ENCODE assay signal across 17 cellular contexts in genomic region chr14:75510547-75510946, GRCh38. TPM values are rescaled to one million over a fixed set of nuclear protein-coding genes. Genes with fewer than 3 reads are reported as not detected.
DNase-seq lines count a peak whose midpoint lies in the region; ATAC-seq, FAIRE-seq and TF ChIP-seq lines count a peak whose summit lies in the region.
"Had no signal": no experiment of that assay in that cellular context is flagged by ENCODE, and none has a peak within 500 bp of the region (broad histone marks: within the 10 kb centered on the region; RNA-seq: fewer than 3 reads in every experiment).

No MANE protein-coding gene starts in this region.

- peaks cover 41% of the 10 kb centered on the region for H3K4me1 Mint-ChIP-seq in activated CD8-positive, alpha-beta T cell treated with anti-CD3 and anti-CD28 coated beads for 36 hours (ENCODE audit: low read depth)
- peaks cover 19% of the 10 kb centered on the region for H3K4me1 Mint-ChIP-seq in activated CD8-positive, alpha-beta T cell treated with anti-CD3 and anti-CD28 coated beads, Interleukin-2, amount 10 ng/mL, durations not matched to agents 7 days and 5 days (ENCODE audit: low read depth)
- peaks cover 32% of the 10 kb centered on the region for H3K4me1 Mint-ChIP-seq in activated T-helper 17 cell treated with anti-CD3 and anti-CD28 coated beads, Interleukin-2, amount 50 U/mL, for 72 hours
- peaks cover 35% of the 10 kb centered on the region for H3K4me1 Mint-ChIP-seq in stimulated activated memory B cell treated with anti-CD40 and anti-IgM and Interleukin-4, amounts not matched to agents 10 μg/mL and 1 μg/mL and 100 μg/mL, for 72 hours

- no peak for TF ChIP-seq POLR2A in heart left ventricle (IDR thresholded peaks at IDR 0.05)

- intact Hi-C loops in activated CD8-positive, alpha-beta T cell treated with anti-CD3 and anti-CD28 coated beads for 36 hours (cut with micrococcal nuclease) = no loop called here
- intact Hi-C loops in heart left ventricle (cut with DNase I) = no loop called here

- no peak for DNase-seq in activated CD8-positive, alpha-beta T cell treated with anti-CD3 and anti-CD28 coated beads for 36 hours
- no peak for DNase-seq in activated CD8-positive, alpha-beta T cell treated with anti-CD3 and anti-CD28 coated beads, Interleukin-2, amount 10 ng/mL, durations not matched to agents 7 days and 5 days
- DNase-seq in GM18507 (ENCODE audit: extremely low spot score, insufficient read length, low read depth) (no peak), hippocampal formation (lab: John Stamatoyannopoulos, UW) (no peak), heart left ventricle (no peak)
- DNase-seq: DND-41, MV-4-11, NCI-H1417, NCI-H2029 treated with DMSO at 0.1 percent for 48 hours, NCI-H510A, NCI-H774, PC-9 had no signal

- no peaks in the 10 kb centered on the region for H3K27me3 Mint-ChIP-seq in activated CD8-positive, alpha-beta T cell treated with anti-CD3 and anti-CD28 coated beads for 36 hours
- H3K27me3 Mint-ChIP-seq in activated CD8-positive, alpha-beta T cell treated with anti-CD3 and anti-CD28 coated beads, Interleukin-2, amount 10 ng/mL, durations not matched to agents 7 days and 5 days (ENCODE audit: low read depth) = no peaks in the 10 kb centered on the region
- no peaks in the 10 kb centered on the region for H3K27me3 Mint-ChIP-seq in activated T-helper 17 cell treated with anti-CD3 and anti-CD28 coated beads, Interleukin-2, amount 50 U/mL, for 72 hours
- no peaks in the 10 kb centered on the region for H3K27me3 Mint-ChIP-seq in stimulated activated memory B cell treated with anti-CD40 and anti-IgM and Interleukin-4, amounts not matched to agents 10 μg/mL and 1 μg/mL and 100 μg/mL, for 72 hours

- peaks cover 28% of the 10 kb centered on the region for H3K9me3 Mint-ChIP-seq in activated CD8-positive, alpha-beta T cell treated with anti-CD3 and anti-CD28 coated beads for 36 hours
- peaks cover 45% of the 10 kb centered on the region for H3K9me3 Mint-ChIP-seq in activated CD8-positive, alpha-beta T cell treated with anti-CD3 and anti-CD28 coated beads, Interleukin-2, amount 10 ng/mL, durations not matched to agents 7 days and 5 days (ENCODE audit: insufficient read depth)
- peaks cover 11% of the 10 kb centered on the region for H3K9me3 Mint-ChIP-seq in activated T-helper 17 cell treated with anti-CD3 and anti-CD28 coated beads, Interleukin-2, amount 50 U/mL, for 72 hours
- H3K9me3 Mint-ChIP-seq in stimulated activated memory B cell treated with anti-CD40 and anti-IgM and Interleukin-4, amounts not matched to agents 10 μg/mL and 1 μg/mL and 100 μg/mL, for 72 hours = peaks cover 15% of the 10 kb centered on the region

- peaks cover 0 to 9% (median 0%) of the 10 kb centered on the region in 12 donors for H3K4me1 ChIP-seq in heart left ventricle

- H3K27ac Mint-ChIP-seq in activated CD8-positive, alpha-beta T cell treated with anti-CD3 and anti-CD28 coated beads for 36 hours = peak overlapping the region; percentile 64
- H3K27ac Mint-ChIP-seq in activated CD8-positive, alpha-beta T cell treated with anti-CD3 and anti-CD28 coated beads, Interleukin-2, amount 10 ng/mL, durations not matched to agents 7 days and 5 days = no peak overlapping the region
- peak overlapping the region; percentile 91 for H3K27ac Mint-ChIP-seq in activated T-helper 17 cell treated with anti-CD3 and anti-CD28 coated beads, Interleukin-2, amount 50 U/mL, for 72 hours
- H3K27ac Mint-ChIP-seq in stimulated activated memory B cell treated with anti-CD40 and anti-IgM and Interleukin-4, amounts not matched to agents 10 μg/mL and 1 μg/mL and 100 μg/mL, for 72 hours = peak overlapping the region; percentile 39

- TF ChIP-seq CTCF in activated CD8-positive, alpha-beta T cell treated with anti-CD3 and anti-CD28 coated beads for 36 hours (IDR thresholded peaks at IDR 0.05) = no peak
- peak in 1 of 12 donors; percentile 7 for TF ChIP-seq CTCF in heart left ventricle (IDR thresholded peaks at IDR 0.05)

- POLR2A ChIA-PET in activated CD8-positive, alpha-beta T cell treated with anti-CD3 and anti-CD28 coated beads for 36 hours (lab: Charles Lee) = no interaction called here
- POLR2A ChIA-PET in activated CD8-positive, alpha-beta T cell treated with anti-CD3 and anti-CD28 coated beads, Interleukin-2, amount 10 ng/mL, durations not matched to agents 7 days and 5 days (lab: Charles Lee) = no interaction called here

- peaks cover 0 to 41% (median 5%) of the 10 kb centered on the region in 12 donors for H3K9me3 ChIP-seq in heart left ventricle

- H3K27me3 ChIP-seq in heart left ventricle = no peaks in the 10 kb centered on the region

- FAIRE-seq in GM18507 (lab: Jason Lieb, UNC) = peak; percentile 26

- no peak overlapping the region for H3K27ac ChIP-seq in heart left ventricle
- H3K27ac ChIP-seq: C4-2B, PC-9 had no signal

- ATAC-seq in activated CD8-positive, alpha-beta T cell treated with anti-CD3 and anti-CD28 coated beads for 36 hours = no peak
- no peak for ATAC-seq in activated CD8-positive, alpha-beta T cell treated with anti-CD3 and anti-CD28 coated beads, Interleukin-2, amount 10 ng/mL, durations not matched to agents 7 days and 5 days
- peak; percentile 78 for ATAC-seq in activated T-helper 17 cell treated with anti-CD3 and anti-CD28 coated beads, Interleukin-2, amount 50 U/mL, for 72 hours (replicated peaks)
- no peak for ATAC-seq in stimulated activated memory B cell treated with anti-CD40 and anti-IgM and Interleukin-4, amounts not matched to agents 10 μg/mL and 1 μg/mL and 100 μg/mL, for 72 hours
- no peak for ATAC-seq in heart left ventricle
- ATAC-seq: HCT116 had no signal

- H3K36me3 ChIP-seq in heart left ventricle = no peaks in the 10 kb centered on the region

- CTCF ChIA-PET in activated CD8-positive, alpha-beta T cell treated with anti-CD3 and anti-CD28 coated beads for 36 hours (lab: Charles Lee) = interaction anchor here (1.0 kb wide), 1 partner anchor 67 kb away, joined by 3 read pairs; no protein-coding TSS in a partner anchor
- CTCF ChIA-PET in activated CD8-positive, alpha-beta T cell treated with anti-CD3 and anti-CD28 coated beads, Interleukin-2, amount 10 ng/mL, durations not matched to agents 7 days and 5 days (lab: Charles Lee) = no interaction called here

- no peak overlapping the region for H3K4me3 ChIP-seq in heart left ventricle
- H3K4me3 ChIP-seq: PC-9 had no signal

- WGBS in heart left ventricle, 4 donors = 94 to 100% (median 96%) methylated on average over 1 of the region's 1 CpG

- peaks cover 8% of the 10 kb centered on the region for H3K36me3 Mint-ChIP-seq in activated CD8-positive, alpha-beta T cell treated with anti-CD3 and anti-CD28 coated beads for 36 hours (ENCODE audit: low read depth)
- peaks cover 13% of the 10 kb centered on the region for H3K36me3 Mint-ChIP-seq in activated CD8-positive, alpha-beta T cell treated with anti-CD3 and anti-CD28 coated beads, Interleukin-2, amount 10 ng/mL, durations not matched to agents 7 days and 5 days (ENCODE audit: low read depth)
- H3K36me3 Mint-ChIP-seq in activated T-helper 17 cell treated with anti-CD3 and anti-CD28 coated beads, Interleukin-2, amount 50 U/mL, for 72 hours (ENCODE audit: low read depth) = no peaks in the 10 kb centered on the region
- H3K36me3 Mint-ChIP-seq in stimulated activated memory B cell treated with anti-CD40 and anti-IgM and Interleukin-4, amounts not matched to agents 10 μg/mL and 1 μg/mL and 100 μg/mL, for 72 hours = peaks cover 5% of the 10 kb centered on the region

- H3K4me3 Mint-ChIP-seq in activated CD8-positive, alpha-beta T cell treated with anti-CD3 and anti-CD28 coated beads for 36 hours = no peak overlapping the region
- no peak overlapping the region for H3K4me3 Mint-ChIP-seq in activated CD8-positive, alpha-beta T cell treated with anti-CD3 and anti-CD28 coated beads, Interleukin-2, amount 10 ng/mL, durations not matched to agents 7 days and 5 days
- H3K4me3 Mint-ChIP-seq in activated T-helper 17 cell treated with anti-CD3 and anti-CD28 coated beads, Interleukin-2, amount 50 U/mL, for 72 hours = peak overlapping the region; percentile 72
- H3K4me3 Mint-ChIP-seq in stimulated activated memory B cell treated with anti-CD40 and anti-IgM and Interleukin-4, amounts not matched to agents 10 μg/mL and 1 μg/mL and 100 μg/mL, for 72 hours = no peak overlapping the region

RNA-seq across cellular contexts. Expression of gene BATF, which starts 11.7 kb away (rescaled TPM):
- total RNA-seq in activated CD8-positive, alpha-beta T cell treated with anti-CD3 and anti-CD28 coated beads for 36 hours = 10 to 100 TPM; 46.4 to 47.0 TPM
- 10 to 100 TPM; 41.3 to 41.6 TPM for total RNA-seq in activated CD8-positive, alpha-beta T cell treated with anti-CD3 and anti-CD28 coated beads, Interleukin-2, amount 10 ng/mL, durations not matched to agents 7 days and 5 days
- 100 to 1,000 TPM; 123 to 211 TPM for total RNA-seq in activated T-helper 17 cell treated with anti-CD3 and anti-CD28 coated beads, Interleukin-2, amount 50 U/mL, for 72 hours
- 1 to 10 TPM in 4 of 9 donors, under 1 TPM in 4, not detected in 1; 0.40 to 8.3 (median 1.0) TPM for total RNA-seq in heart left ventricle
- polyA plus RNA-seq in heart left ventricle = 1 to 10 TPM in 1 of 2 donors, under 1 TPM in 1; 0.84 to 1.3 TPM
- total RNA-seq: LHCN-M2 had no signal

Comparison
In these comparisons a context has a peak if more than half of its experiments do, and no peak if none do; other contexts are left out.
1. RNA of gene BATF, which starts 11.7 kb away (total RNA-seq): 123 to 211 TPM in activated T-helper 17 cell treated with anti-CD3 and anti-CD28 coated beads, Interleukin-2, amount 50 U/mL, for 72 hours, 46.4 to 47.0 TPM in activated CD8-positive, alpha-beta T cell treated with anti-CD3 and anti-CD28 coated beads for 36 hours and 41.3 to 41.6 TPM in activated CD8-positive, alpha-beta T cell treated with anti-CD3 and anti-CD28 coated beads, Interleukin-2, amount 10 ng/mL, durations not matched to agents 7 days and 5 days; 0.40 to 8.3 TPM in heart left ventricle; every median in the first group is over 4 times any median in the second.